In genomic region chr9:34760196-34761040, GRCh38 we compare ENCODE assay signal across 8 cellular contexts. TPM values are rescaled to one million over a fixed set of nuclear protein-coding genes. Genes with fewer than 3 reads are reported as not detected.
DNase-seq lines count a peak whose midpoint lies in the region; ATAC-seq, FAIRE-seq and TF ChIP-seq lines count a peak whose summit lies in the region.
"Not testable (repeated sequence)": the region's sequence is repeated elsewhere in the genome, so short reads cannot be mapped to it uniquely, and the experiment has no call there.

No MANE protein-coding gene starts in this region.

- not testable (repeated sequence) for H3K4me3 ChIP-seq in NT2/D1 (ENCODE audit: insufficient read length, low read depth); brain microvascular endothelial cell (ENCODE audit: low read depth, low read length); neural progenitor cell

- not testable (repeated sequence) for H3K9me3 Mint-ChIP-seq in activated CD4-positive, alpha-beta T cell treated with anti-CD3 and anti-CD28 coated beads, Interleukin-2, amount 10 ng/mL, durations not matched to agents 7 days and 5 days; neural progenitor cell

- intact Hi-C loops in left ventricle myocardium superior (cut with micrococcal nuclease): not testable (repeated sequence)

- not testable (repeated sequence) for H3K27ac ChIP-seq in brain microvascular endothelial cell, neural progenitor cell

- H3F3A ChIP-seq in neural progenitor cell (ENCODE audit: low read depth): not testable (repeated sequence)

- peaks cover 37% of the 10 kb centered on the region for H3K27me3 Mint-ChIP-seq in activated CD4-positive, alpha-beta T cell treated with anti-CD3 and anti-CD28 coated beads, Interleukin-2, amount 10 ng/mL, durations not matched to agents 7 days and 5 days
- not testable (repeated sequence) for H3K27me3 Mint-ChIP-seq in neural progenitor cell (ENCODE audit: insufficient read depth, low read depth)

- TF ChIP-seq CTCF in brain microvascular endothelial cell (IDR thresholded peaks at IDR 0.05; ENCODE audit: low read depth, low read length, missing control alignments) (peak; percentile 83), neural progenitor cell (IDR thresholded peaks at IDR 0.05) (peak; percentile 91)

- H3K9ac ChIP-seq in NT2/D1 (ENCODE audit: insufficient read length, low read depth); neural progenitor cell: not testable (repeated sequence)

- H3K4me1 Mint-ChIP-seq in activated CD4-positive, alpha-beta T cell treated with anti-CD3 and anti-CD28 coated beads, Interleukin-2, amount 10 ng/mL, durations not matched to agents 7 days and 5 days; neural progenitor cell: not testable (repeated sequence)

- FAIRE-seq in HTR-8/SVneo (lab: Jason Lieb, UNC): not testable (repeated sequence)

- peak; percentile 92 for ATAC-seq in left ventricle myocardium superior

- in situ Hi-C loops in brain microvascular endothelial cell (cut with HindIII; ENCODE audit: low pct_ligation_motif_present, low sequenced_read_pairs): not testable (repeated sequence)

- H3K79me2 ChIP-seq in neural progenitor cell (ENCODE audit: low read depth): not testable (repeated sequence)

- DNase-seq in D341Med (ENCODE audit: low spot score) (peak; percentile 87), HTR-8/SVneo (ENCODE audit: insufficient read length, low spot score) (peak; percentile 45), NT2/D1 (ENCODE audit: low read depth, low spot score) (peak; percentile 54), brain microvascular endothelial cell (peak; percentile 18), left ventricle myocardium superior (peak; percentile 67), neural progenitor cell (ENCODE audit: low spot score) (peak; percentile 83)
- DNase-seq in activated CD4-positive, alpha-beta T cell treated with anti-CD3 and anti-CD28 coated beads, Interleukin-2, amount 10 ng/mL, durations not matched to agents 7 days and 5 days: peak; percentile 46
- DNase-seq in stimulated activated naive CD4-positive, alpha-beta T cell (lab: John Stamatoyannopoulos, UW): peak in 4 of 6 experiments; percentile 2 to 21 (median 4)

- POLR2A ChIA-PET in activated CD4-positive, alpha-beta T cell treated with anti-CD3 and anti-CD28 coated beads, Interleukin-2, amount 10 ng/mL, durations not matched to agents 7 days and 5 days (lab: Charles Lee): not testable (repeated sequence)

- CTCF ChIA-PET in activated CD4-positive, alpha-beta T cell treated with anti-CD3 and anti-CD28 coated beads, Interleukin-2, amount 10 ng/mL, durations not matched to agents 7 days and 5 days (lab: Charles Lee): interaction anchor here (0.6 to 1.1 kb wide), 7 partner anchors 10 to 736 kb away, joined by 3 to 6 read pairs (median 3); partner anchors contain the start of gene FANCG

- H3K9me3 ChIP-seq in NT2/D1 (ENCODE audit: insufficient read depth, low read length); neural progenitor cell (ENCODE audit: low read depth): not testable (repeated sequence)

- H3K4me2 ChIP-seq in neural progenitor cell: not testable (repeated sequence)

- H3K36me3 ChIP-seq in NT2/D1 (ENCODE audit: insufficient read depth, insufficient read length, low read length); brain microvascular endothelial cell (replicated peaks); neural progenitor cell: not testable (repeated sequence)

- H2AFZ ChIP-seq in neural progenitor cell (replicated peaks): peak overlapping the region; percentile 1

- not testable (repeated sequence) for H3K27ac Mint-ChIP-seq in activated CD4-positive, alpha-beta T cell treated with anti-CD3 and anti-CD28 coated beads, Interleukin-2, amount 10 ng/mL, durations not matched to agents 7 days and 5 days; neural progenitor cell

- not testable (repeated sequence) for H3K36me3 Mint-ChIP-seq in activated CD4-positive, alpha-beta T cell treated with anti-CD3 and anti-CD28 coated beads, Interleukin-2, amount 10 ng/mL, durations not matched to agents 7 days and 5 days (ENCODE audit: low read depth); neural progenitor cell

- H3K27me3 ChIP-seq in NT2/D1 (ENCODE audit: insufficient read depth, insufficient read length): peaks cover 14% of the 10 kb centered on the region
- not testable (repeated sequence) for H3K27me3 ChIP-seq in brain microvascular endothelial cell (replicated peaks)
- H3K27me3 ChIP-seq in neural progenitor cell: peaks cover 16% of the 10 kb centered on the region

- H4K20me1 ChIP-seq in neural progenitor cell (ENCODE audit: low read depth): not testable (repeated sequence)

- not testable (repeated sequence) for H3K4me3 Mint-ChIP-seq in activated CD4-positive, alpha-beta T cell treated with anti-CD3 and anti-CD28 coated beads, Interleukin-2, amount 10 ng/mL, durations not matched to agents 7 days and 5 days; neural progenitor cell

- not testable (repeated sequence) for H3K4me1 ChIP-seq in NT2/D1 (ENCODE audit: insufficient read depth, insufficient read length); neural progenitor cell

RNA-seq across cellular contexts. Expression of gene CCL21, which starts 50.5 kb away (rescaled TPM):
- not detected for total RNA-seq in activated CD4-positive, alpha-beta T cell treated with anti-CD3 and anti-CD28 coated beads, Interleukin-2, amount 10 ng/mL, durations not matched to agents 7 days and 5 days
- 32.5 TPM for total RNA-seq in left ventricle myocardium superior
- total RNA-seq in neural progenitor cell (ENCODE audit: low replicate concordance): not detected in 2 replicates

Comparison
In these comparisons a context has a peak if more than half of its experiments do, and no peak if none do; other contexts are left out.
1. DNase-seq: peak in every context shown above with its lines; median percentile 87 in D341Med; 83 in neural progenitor cell; 67 in left ventricle myocardium superior; 54 in NT2/D1; 46 in activated CD4-positive, alpha-beta T cell treated with anti-CD3 and anti-CD28 coated beads, Interleukin-2, amount 10 ng/mL, durations not matched to agents 7 days and 5 days; 45 in HTR-8/SVneo; 18 in brain microvascular endothelial cell; 4 in stimulated activated naive CD4-positive, alpha-beta T cell.
2. RNA of gene CCL21, which starts 50.5 kb away (total RNA-seq): 32.5 TPM in left ventricle myocardium superior (single experiment); not detected in activated CD4-positive, alpha-beta T cell treated with anti-CD3 and anti-CD28 coated beads, Interleukin-2, amount 10 ng/mL, durations not matched to agents 7 days and 5 days and not detected in neural progenitor cell; every median in the first group is over 10 times any median in the second.